In genomic region chr5:126373621-126374416, GRCh38 we compare ENCODE assay signal across 13 cellular contexts. TPM values are rescaled to one million over a fixed set of nuclear protein-coding genes. Genes with fewer than 3 reads are reported as not detected.
DNase-seq lines count a peak whose midpoint lies in the region; ATAC-seq, FAIRE-seq and TF ChIP-seq lines count a peak whose summit lies in the region.
"Had no signal": no experiment of that assay in that cellular context is flagged by ENCODE, and none has a peak within 500 bp of the region (broad histone marks: within the 10 kb centered on the region; RNA-seq: fewer than 3 reads in every experiment).

No MANE protein-coding gene starts in this region.

- no peak overlapping the region for H3K4me3 Mint-ChIP-seq in astrocyte (ENCODE audit: unreplicated experiment)
- peak overlapping the region in 7 of 10 donors; percentile 1 to 52 (median 22) for H3K4me3 Mint-ChIP-seq in naive thymus-derived CD4-positive, alpha-beta T cell
- H3K4me3 Mint-ChIP-seq: activated CD4-positive, alpha-beta T cell treated with anti-CD3 and anti-CD28 coated beads, Interleukin-2, amount 10 ng/mL, durations not matched to agents 24 days and 14 days had no signal

- no peaks in the 10 kb centered on the region; the same call in 1 of the 2 replicates for H3K4me1 ChIP-seq in DND-41 (ENCODE audit: insufficient read depth, low read length)
- peaks cover 13% of the 10 kb centered on the region for H3K4me1 ChIP-seq in astrocyte (ENCODE audit: insufficient read depth, low read length)
- peaks cover 9 to 15% of the 10 kb centered on the region in 2 donors for H3K4me1 ChIP-seq in naive thymus-derived CD4-positive, alpha-beta T cell (ENCODE audit: control insufficient read depth in 2 of 2, insufficient read depth in 2 of 2, low read length in 2 of 2)

- H3K36me3 Mint-ChIP-seq in astrocyte (ENCODE audit: low read depth, unreplicated experiment): no peaks in the 10 kb centered on the region
- no peaks in the 10 kb centered on the region for H3K36me3 Mint-ChIP-seq in naive thymus-derived CD4-positive, alpha-beta T cell

- FAIRE-seq in astrocyte (lab: Jason Lieb, UNC): peak; percentile 100

- TF ChIP-seq CTCF in DND-41 (IDR thresholded peaks at IDR 0.05; ENCODE audit: borderline replicate concordance, extremely low read depth, low read length, poor library complexity, severe bottlenecking): no peak
- no peak for TF ChIP-seq CTCF in astrocyte (IDR thresholded peaks at IDR 0.05; ENCODE audit: insufficient read depth, low read depth, low read length)

- peaks cover 55% of the 10 kb centered on the region for H3K4me1 Mint-ChIP-seq in astrocyte (ENCODE audit: low read depth, unreplicated experiment)
- peaks cover 5 to 24% (median 18%) of the 10 kb centered on the region in 7 donors for H3K4me1 Mint-ChIP-seq in naive thymus-derived CD4-positive, alpha-beta T cell

- H3K9ac ChIP-seq in DND-41 (ENCODE audit: low read depth, low read length) (no peak overlapping the region), astrocyte (ENCODE audit: low read length) (no peak overlapping the region)

- H3K9me3 Mint-ChIP-seq in astrocyte (ENCODE audit: unreplicated experiment): no peaks in the 10 kb centered on the region
- H3K9me3 Mint-ChIP-seq in naive thymus-derived CD4-positive, alpha-beta T cell: no peaks in the 10 kb centered on the region
- H3K9me3 Mint-ChIP-seq: activated CD4-positive, alpha-beta T cell treated with anti-CD3 and anti-CD28 coated beads, Interleukin-2, amount 10 ng/mL, durations not matched to agents 24 days and 14 days had no signal

- H3K9me3 ChIP-seq in DND-41 (ENCODE audit: insufficient read depth, low read length, severe bottlenecking): no peaks in the 10 kb centered on the region
- H3K9me3 ChIP-seq in astrocyte (ENCODE audit: insufficient read depth, low read depth, low read length): no peaks in the 10 kb centered on the region
- no peaks in the 10 kb centered on the region for H3K9me3 ChIP-seq in naive thymus-derived CD4-positive, alpha-beta T cell (ENCODE audit: control insufficient read depth in 2 of 3, low read length in 3 of 3)
- H3K9me3 ChIP-seq: heart right ventricle, neutrophil had no signal

- no peak overlapping the region for H3K4me2 ChIP-seq in DND-41 (ENCODE audit: insufficient read depth, low read length)
- H3K4me2 ChIP-seq in astrocyte (ENCODE audit: low read length): no peak overlapping the region

- H2AFZ ChIP-seq in DND-41 (ENCODE audit: low read depth, low read length) (no peak overlapping the region), astrocyte (ENCODE audit: low read depth, low read length) (no peak overlapping the region)

- H3K79me2 ChIP-seq in DND-41 (ENCODE audit: insufficient read depth, low read length): no peaks in the 10 kb centered on the region
- no peaks in the 10 kb centered on the region for H3K79me2 ChIP-seq in astrocyte (ENCODE audit: insufficient read depth, low read length)

- H3K27ac Mint-ChIP-seq in astrocyte (ENCODE audit: unreplicated experiment): peak overlapping the region; percentile 98
- peak overlapping the region in 8 of 9 donors; percentile 8 to 91 (median 66) for H3K27ac Mint-ChIP-seq in naive thymus-derived CD4-positive, alpha-beta T cell
- H3K27ac Mint-ChIP-seq: activated CD4-positive, alpha-beta T cell treated with anti-CD3 and anti-CD28 coated beads, Interleukin-2, amount 10 ng/mL, durations not matched to agents 24 days and 14 days had no signal

- intact Hi-C loops in naive thymus-derived CD4-positive, alpha-beta T cell (cut with micrococcal nuclease): loop anchor here in 1 of 2 donors (1.0 kb wide), 1 partner anchor 69 kb away; no protein-coding TSS in a partner anchor

- no peak for DNase-seq in DND-41
- DNase-seq in astrocyte (ENCODE audit: low read depth): peak; percentile 82
- DNase-seq in naive thymus-derived CD4-positive, alpha-beta T cell: peak in 7 of 9 donors; percentile 22 to 57 (median 41)
- DNase-seq in HCEC 1CT: no peak
- DNase-seq in DMS153 treated with DMSO at 0.1 percent for 48 hours (lab: John Stamatoyannopoulos, UW; ENCODE audit: unreplicated experiment): no peak
- no peak for DNase-seq in middle frontal gyrus (ENCODE audit: extremely low spot score, low spot score)
- no peak for DNase-seq in NCI-H1092 (lab: John Stamatoyannopoulos, UW)
- DNase-seq: activated CD4-positive, alpha-beta T cell treated with anti-CD3 and anti-CD28 coated beads, Interleukin-2, amount 10 ng/mL, durations not matched to agents 24 days and 14 days; DMS153; heart right ventricle had no signal

- ATAC-seq in DND-41 (ENCODE audit: insufficient read depth, low read depth) (peak; percentile 75), HG03175 (IDR thresholded peaks at IDR 0.05; ENCODE audit: unreplicated experiment) (peak; percentile 37)
- peak; percentile 86 for ATAC-seq in naive thymus-derived CD4-positive, alpha-beta T cell
- ATAC-seq: heart right ventricle had no signal

- H3K36me3 ChIP-seq in DND-41 (ENCODE audit: insufficient read depth, low read length): no peaks in the 10 kb centered on the region
- H3K36me3 ChIP-seq in astrocyte (ENCODE audit: insufficient read depth, low read length): no peaks in the 10 kb centered on the region
- H3K36me3 ChIP-seq in naive thymus-derived CD4-positive, alpha-beta T cell (ENCODE audit: control insufficient read depth in 2 of 3, insufficient read depth in 3 of 3, low read length in 3 of 3): no peaks in the 10 kb centered on the region
- H3K36me3 ChIP-seq: heart right ventricle, neutrophil had no signal

- H3K27me3 ChIP-seq in DND-41 (ENCODE audit: insufficient read depth, low read length, poor library complexity): peaks cover 2% of the 10 kb centered on the region
- H3K27me3 ChIP-seq in astrocyte (ENCODE audit: insufficient read depth, low read length): no peaks in the 10 kb centered on the region
- H3K27me3 ChIP-seq in naive thymus-derived CD4-positive, alpha-beta T cell (ENCODE audit: control insufficient read depth in 2 of 2, insufficient read depth in 2 of 2, low read length in 2 of 2): no peaks in the 10 kb centered on the region
- H3K27me3 ChIP-seq: heart right ventricle, neutrophil had no signal

- no peaks in the 10 kb centered on the region for H4K20me1 ChIP-seq in DND-41 (ENCODE audit: insufficient read depth, low read length)
- no peaks in the 10 kb centered on the region for H4K20me1 ChIP-seq in astrocyte (ENCODE audit: insufficient read depth, low read length)

- no peaks in the 10 kb centered on the region for H3K27me3 Mint-ChIP-seq in astrocyte (ENCODE audit: low read depth, unreplicated experiment)
- no peaks in the 10 kb centered on the region for H3K27me3 Mint-ChIP-seq in naive thymus-derived CD4-positive, alpha-beta T cell

- H3K27ac ChIP-seq in DND-41 (ENCODE audit: low read length): no peak overlapping the region
- H3K27ac ChIP-seq in astrocyte (ENCODE audit: low read depth, low read length): no peak overlapping the region
- H3K27ac ChIP-seq in naive thymus-derived CD4-positive, alpha-beta T cell (ENCODE audit: low read depth, low read length): peak overlapping the region; percentile 32
- H3K27ac ChIP-seq: heart right ventricle, neutrophil had no signal

- H3K4me3 ChIP-seq in DND-41 (ENCODE audit: low read depth in 1 of 2, low read length in 2 of 2) (no peak overlapping the region), astrocyte (ENCODE audit: insufficient read depth, low read depth, low read length) (no peak overlapping the region)
- H3K4me3 ChIP-seq in naive thymus-derived CD4-positive, alpha-beta T cell (ENCODE audit: low read length): no peak overlapping the region
- H3K4me3 ChIP-seq: heart right ventricle had no signal

- CTCF ChIA-PET in naive thymus-derived CD4-positive, alpha-beta T cell (lab: Charles Lee): interaction anchor here (0.6 kb wide), 1 partner anchor 121 kb away, joined by 4 read pairs; no protein-coding TSS in a partner anchor

- POLR2A ChIA-PET in naive thymus-derived CD4-positive, alpha-beta T cell (lab: Charles Lee): no interaction called here

RNA-seq across cellular contexts. Expression of gene GRAMD2B, which starts 49.4 kb away (rescaled TPM):
- 29.1 and 34.4 TPM in 2 replicates for total RNA-seq in astrocyte
- total RNA-seq in naive thymus-derived CD4-positive, alpha-beta T cell: 1 to 10 TPM; 5.2 to 9.6 (median 7.1) TPM
- 1 to 10 TPM; 3.8 to 9.8 TPM for polyA plus RNA-seq in naive thymus-derived CD4-positive, alpha-beta T cell
- total RNA-seq: OCI-LY7 had no signal

Comparison
In these comparisons a context has a peak if more than half of its experiments do, and no peak if none do; other contexts are left out.
1. DNase-seq: peak in astrocyte (single experiment) and naive thymus-derived CD4-positive, alpha-beta T cell (7 of 9); none in DND-41 (single experiment), HCEC 1CT (single experiment), DMS153 treated with DMSO at 0.1 percent for 48 hours (single experiment), middle frontal gyrus (single experiment) and NCI-H1092 (single experiment).
2. Peak in every context shown above with its lines, with median percentiles within 50 percentile points of each other: ATAC-seq.